In genomic region chr6:121867095-121867494, GRCh38 we compare ENCODE assay signal across 1 cellular context.
TF ChIP-seq lines count a peak whose summit lies in the region.

No MANE protein-coding gene starts in this region.

TF ChIP-seq in WTC11, 78 proteins besides CTCF, POLR2A, EP300 and RAD21 (continued from another document):
- no peak for TF ChIP-seq ATF2 (CRISPR knock-in tag; IDR thresholded peaks at IDR 0.05; ENCODE audit: borderline replicate concordance, low read depth)
- TF ChIP-seq FOXK1 (CRISPR knock-in tag; IDR thresholded peaks at IDR 0.05) = no peak
- no peak for TF ChIP-seq MYBL2 (CRISPR knock-in tag; IDR thresholded peaks at IDR 0.05)
- TF ChIP-seq RELA (CRISPR knock-in tag; IDR thresholded peaks at IDR 0.05; ENCODE audit: borderline replicate concordance) = no peak
- TF ChIP-seq HMGA2 (CRISPR knock-in tag; IDR thresholded peaks at IDR 0.05) = no peak
- TF ChIP-seq ETV6 (CRISPR knock-in tag; IDR thresholded peaks at IDR 0.05) = no peak
- no peak for TF ChIP-seq RORB (CRISPR knock-in tag; IDR thresholded peaks at IDR 0.05)
- no peak for TF ChIP-seq FOXJ3 (CRISPR knock-in tag; IDR thresholded peaks at IDR 0.05; ENCODE audit: borderline replicate concordance)
- no peak for TF ChIP-seq TEAD4 (CRISPR knock-in tag; IDR thresholded peaks at IDR 0.05)
- TF ChIP-seq ZNF416 (CRISPR knock-in tag; IDR thresholded peaks at IDR 0.05) = no peak
TF ChIP-seq in WTC11: peak in this region for 0.
